8 cellular contexts compared by ENCODE assay signal in the genomic region with DNA sequence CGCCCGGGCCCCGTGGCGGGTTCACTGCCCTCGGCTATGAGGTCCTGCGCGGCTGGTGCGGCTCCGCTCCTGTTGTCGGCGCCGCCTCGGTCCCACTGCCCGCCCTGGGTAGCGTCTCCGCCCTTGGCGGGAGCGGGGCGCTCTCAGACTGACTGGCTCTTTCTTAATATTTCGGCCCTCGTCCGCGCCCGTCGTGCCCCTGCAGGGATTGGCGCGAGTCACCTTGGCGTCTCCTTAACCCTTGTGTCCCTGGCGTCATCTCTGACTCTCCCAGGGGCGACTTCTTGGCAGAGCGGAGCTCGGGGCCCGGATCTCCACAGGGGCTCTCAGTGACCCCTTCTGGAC. TPM values are rescaled to one million over a fixed set of nuclear protein-coding genes. Genes with fewer than 3 reads are reported as not detected.
DNase-seq lines count a peak whose midpoint lies in the region; ATAC-seq and TF ChIP-seq lines count a peak whose summit lies in the region.

No MANE protein-coding gene starts in this region.

- peak overlapping the region; percentile 97 for H3K27ac ChIP-seq in CD4-positive, alpha-beta T cell (ENCODE audit: low read depth, low read length)
- H3K27ac ChIP-seq in adipose tissue (ENCODE audit: low read depth, low read length) (peak overlapping the region; percentile 84), spleen (peak overlapping the region; percentile 94 to 100 (median 100))

- peak overlapping the region; percentile 99 for H3K9ac ChIP-seq in iPS-15b (ENCODE audit: low read depth, low read length)

- H3K27ac Mint-ChIP-seq in CD4-positive, alpha-beta T cell = peak overlapping the region; percentile 100

- H3K9me3 ChIP-seq in CD4-positive, alpha-beta T cell (ENCODE audit: control insufficient read depth, low read length) = no peaks in the 10 kb centered on the region
- H3K9me3 ChIP-seq in iPS-15b (ENCODE audit: control insufficient read depth, insufficient read depth, low read length) (no peaks in the 10 kb centered on the region), spleen (no peaks in the 10 kb centered on the region)

- H3K4me1 ChIP-seq in iPS-15b (ENCODE audit: control insufficient read depth, insufficient read depth, low read length) (peaks cover 12% of the 10 kb centered on the region), spleen (peaks cover 33 to 70% (median 53%) of the 10 kb centered on the region in 6 donors)

- no peaks in the 10 kb centered on the region for H3K27me3 ChIP-seq in CD4-positive, alpha-beta T cell (ENCODE audit: control insufficient read depth, insufficient read depth, low read length)
- H3K27me3 ChIP-seq in iPS-15b (ENCODE audit: control insufficient read depth, insufficient read depth, low read length) (no peaks in the 10 kb centered on the region), spleen (replicated peaks in 1 of 7) (no peaks in the 10 kb centered on the region)

- DNase-seq in CD4-positive, alpha-beta T cell = peak in 8 of 10 experiments; percentile 13 to 54 (median 28)
- DNase-seq in M059J (ENCODE audit: low read depth) (peak; percentile 44), spleen (peak; percentile 92), NCI-H524 treated with DMSO at 0.1 percent for 48 hours (lab: John Stamatoyannopoulos, UW) (no peak), islet precursor cell (no peak)

- peak overlapping the region; percentile 96 for H3K4me3 Mint-ChIP-seq in CD4-positive, alpha-beta T cell

- TF ChIP-seq POLR2A in spleen (IDR thresholded peaks at IDR 0.05) = no peak

- no peak for TF ChIP-seq CTCF in CD4-positive, alpha-beta T cell (IDR thresholded peaks at IDR 0.05)
- no peak for TF ChIP-seq CTCF in spleen (IDR thresholded peaks at IDR 0.05 in 8 of 11, conservative IDR thresholded peaks at IDR 0.05 in 3 of 11)

- H3K4me3 ChIP-seq in iPS-15b (ENCODE audit: low read depth, low read length) = peak overlapping the region; percentile 91
- peak overlapping the region; percentile 74 to 96 (median 90) for H3K4me3 ChIP-seq in spleen

- POLR2A ChIA-PET in CD4-positive, alpha-beta T cell (lab: Charles Lee) = interaction anchor here (0.8 to 8.7 kb wide), 17 partner anchors 10 to 583 kb away, joined by 3 to 245 read pairs (median 4); a partner anchor contains a TSS

- CTCF ChIA-PET in CD4-positive, alpha-beta T cell (lab: Charles Lee) = interaction anchor here (0.7 to 1.6 kb wide), 8 partner anchors 25 to 245 kb away, joined by 3 to 6 read pairs (median 3); a partner anchor contains a TSS

- peaks cover 56% of the 10 kb centered on the region for H3K4me1 Mint-ChIP-seq in CD4-positive, alpha-beta T cell (ENCODE audit: low read depth)

- H3K36me3 ChIP-seq in iPS-15b (ENCODE audit: control insufficient read depth, insufficient read depth, low read length) (peaks cover 41% of the 10 kb centered on the region), spleen (peaks cover 0 to 35% (median 18%) of the 10 kb centered on the region in 6 donors)

- intact Hi-C loops in CD4-positive, alpha-beta T cell (cut with DNase I, micrococcal nuclease) = loop anchor here in 1 of 2 experiments (5.0 kb wide), 1 partner anchor 247 kb away; a partner anchor contains a TSS
- intact Hi-C loops in spleen (cut with DNase I; ENCODE audit: low total_unique reads) = no loop called here

- peaks cover 9% of the 10 kb centered on the region for H3K27me3 Mint-ChIP-seq in CD4-positive, alpha-beta T cell

- H3K36me3 Mint-ChIP-seq in CD4-positive, alpha-beta T cell (ENCODE audit: low read depth) = peaks cover 72% of the 10 kb centered on the region

- WGBS in adipose tissue, 3 donors = 0% methylated on average over 33 of the region's 33 CpGs
- WGBS in spleen, 5 donors = 0 to 1% (median 0%) methylated on average over 16 to 33 of the region's 33 CpGs

- no peaks in the 10 kb centered on the region for H3K9me3 Mint-ChIP-seq in CD4-positive, alpha-beta T cell

- no peak for ATAC-seq in CD4-positive, alpha-beta T cell (ENCODE audit: poor library complexity)
- no peak for ATAC-seq in HG02610 (IDR thresholded peaks at IDR 0.05; ENCODE audit: unreplicated experiment)

RNA-seq across cellular contexts. Expression of a gene that starts 1.3 kb away (rescaled TPM):
- 1,000 to 10,000 TPM; 1,546 to 1,586 TPM for total RNA-seq in CD4-positive, alpha-beta T cell
- total RNA-seq in M059J (2014; rRNA removed; shearing (Covaris generic)) = 1,301 and 1,473 TPM in 2 replicates
- polyA plus RNA-seq in adipose tissue (1,000 to 10,000 TPM; 1,266 to 1,426 (median 1,342) TPM), spleen (1,000 to 10,000 TPM; 1,653 to 2,114 (median 1,725) TPM)
- 100 to 1,000 TPM; 509 to 901 (median 767) TPM for total RNA-seq in spleen

Comparison
In these comparisons a context has a peak if more than half of its experiments do, and no peak if none do; other contexts are left out.
1. DNase-seq: peak in CD4-positive, alpha-beta T cell (8 of 10), M059J (single experiment) and spleen (single experiment); none in NCI-H524 treated with DMSO at 0.1 percent for 48 hours (single experiment) and islet precursor cell (single experiment).
2. Peak in every context shown above with its lines, with median percentiles within 50 percentile points of each other: H3K27ac ChIP-seq.